ENCODE assay signal across 33 cellular contexts in genomic region chr2:35116151-35116550, GRCh38.
"Had no signal": no experiment of that assay in that cellular context is flagged by ENCODE, and none has a peak within 500 bp of the region (broad histone marks: within the 10 kb centered on the region; RNA-seq: fewer than 3 reads in every experiment).

No MANE protein-coding gene starts in this region.

- H3K4me2 ChIP-seq: PC-9 had no signal

- H3K4me3 ChIP-seq: cardiac muscle cell, PC-9 had no signal

- H3K27me3 Mint-ChIP-seq: activated CD4-positive, alpha-beta T cell treated with anti-CD3 and anti-CD28 coated beads, Interleukin-2, amount 10 ng/mL, durations not matched to agents 24 days and 14 days; activated CD8-positive, alpha-beta T cell treated with anti-CD3 and anti-CD28 coated beads for 36 hours; activated naive CD8-positive, alpha-beta T cell treated with anti-CD3 and anti-CD28 coated beads for 36 hours; activated T-helper 17 cell treated with anti-CD3 and anti-CD28 coated beads, Interleukin-2, amount 50 U/mL, for 72 hours; central memory CD8-positive, alpha-beta T cell had no signal

- DNase-seq: activated CD4-positive, alpha-beta T cell treated with anti-CD3 and anti-CD28 coated beads for 1 hour; activated CD4-positive, alpha-beta T cell treated with anti-CD3 and anti-CD28 coated beads, Interleukin-2, amount 10 ng/mL, durations not matched to agents 24 days and 14 days; activated CD4-positive, alpha-beta T cell treated with anti-CD3 and anti-CD28 coated beads, Interleukin-2, amount 50 U/mL, for 4 hours; activated CD4-positive, CD25-positive, alpha-beta regulatory T cell; activated CD8-positive, alpha-beta T cell treated with anti-CD3 and anti-CD28 coated beads for 36 hours; activated effector memory CD4-positive, alpha-beta T cell treated with anti-CD3 and anti-CD28 coated beads, Interleukin-2, amount 50 U/mL, for 16 hours; activated naive CD4-positive, alpha-beta T cell; activated naive CD4-positive, alpha-beta T cell treated with anti-CD3 and anti-CD28 coated beads, Interleukin-2, amount 50 U/mL, for 16 hours; activated naive CD8-positive, alpha-beta T cell treated with anti-CD3 and anti-CD28 coated beads for 36 hours; activated T-cell treated with anti-CD3 and anti-CD28 coated beads, Interleukin-2, amount 50 U/mL, for 1 hour; activated T-cell treated with anti-CD3 and anti-CD28 coated beads, Interleukin-2, amount 50 U/mL, for 72 hours; amniotic stem cell; aorta; brain microvascular endothelial cell; KG1; NCI-H1092 treated with DMSO at 0.1 percent for 48 hours; NCI-H1417; NCI-H146; NCI-H187; NCI-H2081 treated with DMSO at 0.1 percent for 48 hours; NCI-H345; NCI-H524 treated with DMSO at 0.1 percent for 48 hours; NCI-H748 treated with DMSO at 0.1 percent for 48 hours; PC-9; Right ventricle myocardium superior; SW 1271; T-helper 1 cell; T-helper 2 cell; T-helper 9 cell; WERI-Rb-1 had no signal

- H3K9me3 Mint-ChIP-seq: activated CD4-positive, alpha-beta T cell treated with anti-CD3 and anti-CD28 coated beads, Interleukin-2, amount 10 ng/mL, durations not matched to agents 24 days and 14 days had no signal

- H3K27ac ChIP-seq: brain microvascular endothelial cell, cardiac muscle cell, PC-9, WERI-Rb-1 had no signal

- H3K27me3 ChIP-seq: brain microvascular endothelial cell, cardiac muscle cell had no signal

- H2AFZ ChIP-seq: PC-9 had no signal

- H3K36me3 ChIP-seq: brain microvascular endothelial cell, cardiac muscle cell, WERI-Rb-1 had no signal

- ATAC-seq: activated CD8-positive, alpha-beta T cell treated with anti-CD3 and anti-CD28 coated beads for 36 hours; activated T-cell treated with anti-CD3 and anti-CD28 coated beads, Interleukin-2, amount 50 U/mL, for 72 hours; activated T-helper 17 cell treated with anti-CD3 and anti-CD28 coated beads, Interleukin-2, amount 50 U/mL, for 72 hours had no signal

- H3K4me1 Mint-ChIP-seq: activated CD4-positive, alpha-beta T cell treated with anti-CD3 and anti-CD28 coated beads, Interleukin-2, amount 10 ng/mL, durations not matched to agents 24 days and 14 days; activated naive CD8-positive, alpha-beta T cell treated with anti-CD3 and anti-CD28 coated beads for 36 hours; activated T-helper 17 cell treated with anti-CD3 and anti-CD28 coated beads, Interleukin-2, amount 50 U/mL, for 72 hours; central memory CD8-positive, alpha-beta T cell had no signal

- H3K4me3 Mint-ChIP-seq: activated CD4-positive, alpha-beta T cell treated with anti-CD3 and anti-CD28 coated beads, Interleukin-2, amount 10 ng/mL, durations not matched to agents 24 days and 14 days; activated CD8-positive, alpha-beta T cell treated with anti-CD3 and anti-CD28 coated beads for 36 hours; activated naive CD8-positive, alpha-beta T cell treated with anti-CD3 and anti-CD28 coated beads for 36 hours; activated T-cell treated with anti-CD3 and anti-CD28 coated beads, Interleukin-2, amount 50 U/mL, for 72 hours; activated T-helper 17 cell treated with anti-CD3 and anti-CD28 coated beads, Interleukin-2, amount 50 U/mL, for 72 hours; central memory CD8-positive, alpha-beta T cell had no signal

- H3K27ac Mint-ChIP-seq: activated CD4-positive, alpha-beta T cell treated with anti-CD3 and anti-CD28 coated beads, Interleukin-2, amount 10 ng/mL, durations not matched to agents 24 days and 14 days; activated CD8-positive, alpha-beta T cell treated with anti-CD3 and anti-CD28 coated beads for 36 hours; activated naive CD8-positive, alpha-beta T cell treated with anti-CD3 and anti-CD28 coated beads for 36 hours; activated T-cell treated with anti-CD3 and anti-CD28 coated beads, Interleukin-2, amount 50 U/mL, for 72 hours; activated T-helper 17 cell treated with anti-CD3 and anti-CD28 coated beads, Interleukin-2, amount 50 U/mL, for 72 hours had no signal

- H3K36me3 Mint-ChIP-seq: activated naive CD8-positive, alpha-beta T cell treated with anti-CD3 and anti-CD28 coated beads for 36 hours had no signal
